2 cellular contexts compared by ENCODE assay signal in genomic region chr5:113246371-113246870, GRCh38.
TF ChIP-seq lines count a peak whose summit lies in the region.

No MANE protein-coding gene starts in this region.

TF ChIP-seq in SK-N-SH, 30 proteins besides CTCF, POLR2A, EP300 and RAD21 (continued from another document):
- TF ChIP-seq SIN3A (IDR thresholded peaks at IDR 0.05; ENCODE audit: borderline replicate concordance, low read depth, low read length), result no peak
- TF ChIP-seq RXRA (IDR thresholded peaks at IDR 0.05; ENCODE audit: borderline replicate concordance, low read depth), result no peak
- no peak for TF ChIP-seq RFX5 (IDR thresholded peaks at IDR 0.05; ENCODE audit: low read length)

TF ChIP-seq in SK-N-SH treated with all-trans-retinoic acid at 6 μM for 48 hours, 23 proteins besides CTCF, POLR2A, EP300 and RAD21 (continued from another document):
- TF ChIP-seq PATZ1 (CRISPR knock-in tag; IDR thresholded peaks at IDR 0.05; ENCODE audit: borderline replicate concordance), result no peak
- TF ChIP-seq POU6F1 (CRISPR knock-in tag; IDR thresholded peaks at IDR 0.05; ENCODE audit: borderline replicate concordance, low read depth), result no peak
- no peak for TF ChIP-seq ISL1 (CRISPR knock-in tag; IDR thresholded peaks at IDR 0.05)
